18 cellular contexts compared by ENCODE assay signal in the genomic region with DNA sequence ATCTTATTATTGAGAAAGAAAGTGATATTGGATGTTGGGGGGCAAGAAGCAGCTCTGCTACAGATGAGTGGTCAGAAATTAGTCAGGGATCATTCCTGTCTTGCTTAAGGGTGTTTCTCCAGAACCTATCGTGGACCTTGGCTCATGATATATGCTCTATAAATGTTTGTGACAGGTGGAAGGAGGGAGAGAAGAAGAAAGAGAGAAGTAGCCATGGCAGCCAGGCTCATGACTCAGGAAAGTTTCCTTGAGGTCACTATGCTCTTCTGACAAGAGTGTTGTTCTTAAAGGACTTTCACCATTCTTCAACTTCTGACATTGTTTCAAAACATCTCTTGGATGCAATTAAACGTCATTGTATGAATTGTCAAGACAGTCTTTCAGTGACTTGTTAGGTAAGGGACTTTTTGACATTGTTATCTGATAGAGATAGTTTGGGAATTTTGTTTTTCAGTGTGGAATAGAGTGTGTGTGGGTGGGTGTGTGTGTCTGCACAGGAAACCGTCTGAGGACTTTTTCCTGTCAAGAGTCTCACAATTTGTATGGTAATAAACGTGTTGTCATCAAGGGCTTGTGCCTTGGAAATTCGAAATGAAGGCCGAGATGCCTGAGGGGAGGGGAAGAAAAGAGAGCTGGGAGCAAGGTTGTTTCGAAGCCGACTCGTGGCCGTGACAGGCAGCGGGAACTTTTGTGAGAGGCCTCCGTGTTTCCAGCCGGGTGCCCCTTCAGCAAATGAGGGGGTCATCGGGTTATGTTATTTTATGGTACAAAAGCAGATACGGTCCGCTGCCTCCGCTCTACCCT.
DNase-seq lines count a peak whose midpoint lies in the region; ATAC-seq and TF ChIP-seq lines count a peak whose summit lies in the region.
"Had no signal": no experiment of that assay in that cellular context is flagged by ENCODE, and none has a peak within 500 bp of the region (broad histone marks: within the 10 kb centered on the region; RNA-seq: fewer than 3 reads in every experiment).

No MANE protein-coding gene starts in this region.

- no peaks in the 10 kb centered on the region for H3K27me3 ChIP-seq in heart right ventricle
- H3K27me3 ChIP-seq in lower lobe of right lung (ENCODE audit: low read depth): no peaks in the 10 kb centered on the region
- no peaks in the 10 kb centered on the region for H3K27me3 ChIP-seq in upper lobe of left lung
- no peaks in the 10 kb centered on the region for H3K27me3 ChIP-seq in gastroesophageal sphincter
- H3K27me3 ChIP-seq: neutrophil had no signal

- no peaks in the 10 kb centered on the region for H3K27me3 Mint-ChIP-seq in activated naive CD8-positive, alpha-beta T cell

- H3K36me3 ChIP-seq in heart right ventricle (no peaks in the 10 kb centered on the region), lower lobe of right lung (no peaks in the 10 kb centered on the region), upper lobe of left lung (no peaks in the 10 kb centered on the region), gastroesophageal sphincter (no peaks in the 10 kb centered on the region)
- H3K36me3 ChIP-seq: neutrophil, thoracic aorta, WERI-Rb-1 had no signal

- H3K27ac ChIP-seq in heart right ventricle (peak overlapping the region in 8 of 10 donors; percentile 3 to 62 (median 33)), lower lobe of right lung (peak overlapping the region; percentile 46), upper lobe of left lung (peak overlapping the region; percentile 43 to 73 (median 66)), gastroesophageal sphincter (no peak overlapping the region)
- H3K27ac ChIP-seq: dorsolateral prefrontal cortex, neutrophil, RWPE1, thoracic aorta had no signal

- WGBS in heart right ventricle, 2 donors: 43 to 53% methylated on average over 16 to 17 of the region's 17 CpGs
- WGBS in upper lobe of left lung, 2 donors: 42 to 63% methylated on average over 14 to 17 of the region's 17 CpGs
- WGBS in gastroesophageal sphincter (ENCODE audit: low coverage in 1 of 2), 2 donors: 54 to 67% methylated on average over 6 to 13 of the region's 17 CpGs

- H3K4me3 Mint-ChIP-seq in activated naive CD8-positive, alpha-beta T cell: peak overlapping the region; percentile 40

- peaks cover 0 to 19% (median 6%) of the 10 kb centered on the region in 9 donors for H3K4me1 ChIP-seq in heart right ventricle
- H3K4me1 ChIP-seq in lower lobe of right lung: no peaks in the 10 kb centered on the region
- peaks cover 0 to 8% (median 3%) of the 10 kb centered on the region in 4 donors for H3K4me1 ChIP-seq in upper lobe of left lung
- no peaks in the 10 kb centered on the region for H3K4me1 ChIP-seq in gastroesophageal sphincter

- TF ChIP-seq EP300 in upper lobe of left lung (IDR thresholded peaks at IDR 0.05) (no peak), gastroesophageal sphincter (IDR thresholded peaks at IDR 0.05) (no peak)

- H3K4me3 ChIP-seq in heart right ventricle (no peak overlapping the region), lower lobe of right lung (no peak overlapping the region), upper lobe of left lung (no peak overlapping the region), gastroesophageal sphincter (no peak overlapping the region)
- H3K4me3 ChIP-seq: dorsolateral prefrontal cortex, thoracic aorta had no signal

- peak overlapping the region; percentile 94 for H3K27ac Mint-ChIP-seq in activated naive CD8-positive, alpha-beta T cell

- TF ChIP-seq POLR2A in upper lobe of left lung (IDR thresholded peaks at IDR 0.05) (no peak), gastroesophageal sphincter (IDR thresholded peaks at IDR 0.05) (no peak)

- no peak for TF ChIP-seq CTCF in heart right ventricle (IDR thresholded peaks at IDR 0.05)
- no peak for TF ChIP-seq CTCF in lower lobe of right lung (IDR thresholded peaks at IDR 0.05)
- no peak for TF ChIP-seq CTCF in upper lobe of left lung (IDR thresholded peaks at IDR 0.05)
- TF ChIP-seq CTCF in gastroesophageal sphincter (IDR thresholded peaks at IDR 0.05): no peak

- ATAC-seq in heart right ventricle (peak in 6 of 8 donors; percentile 25 to 69 (median 50)), Right ventricle myocardium inferior (no peak), lower lobe of right lung (peak in 1 of 2 donors; percentile 24), upper lobe of left lung (ENCODE audit: low FRiP score in 2 of 2) (no peak), gastroesophageal sphincter (no peak)
- ATAC-seq: esophagus mucosa had no signal

- intact Hi-C loops in heart right ventricle (cut with DNase I): no loop called here
- intact Hi-C loops in Right ventricle myocardium inferior (cut with DNase I): loop anchor here (5.0 kb wide), 1 partner anchor 81 kb away; no protein-coding TSS in a partner anchor
- intact Hi-C loops in lower lobe of right lung (cut with DNase I): no loop called here

- H3K4me1 Mint-ChIP-seq in activated naive CD8-positive, alpha-beta T cell (ENCODE audit: low read depth): peaks cover 28% of the 10 kb centered on the region

- peaks cover 6% of the 10 kb centered on the region for H3K9me3 Mint-ChIP-seq in activated naive CD8-positive, alpha-beta T cell (ENCODE audit: low read depth)

- peaks cover 3% of the 10 kb centered on the region for H3K36me3 Mint-ChIP-seq in activated naive CD8-positive, alpha-beta T cell

- H3K9me3 ChIP-seq in heart right ventricle (peaks cover 0 to 4% (median 0%) of the 10 kb centered on the region in 11 donors), lower lobe of right lung (no peaks in the 10 kb centered on the region), upper lobe of left lung (no peaks in the 10 kb centered on the region), gastroesophageal sphincter (no peaks in the 10 kb centered on the region)
- H3K9me3 ChIP-seq: neutrophil, thoracic aorta had no signal

- DNase-seq in heart right ventricle: no peak
- DNase-seq in Right ventricle myocardium inferior (ENCODE audit: missing footprints): no peak
- DNase-seq in lower lobe of right lung: no peak
- no peak for DNase-seq in upper lobe of left lung
- DNase-seq in iPS-NIHi7 (ENCODE audit: extremely low spot score): no peak
- no peak for DNase-seq in GM19238 (ENCODE audit: insufficient read length, low spot score)
- DNase-seq: DMS53; head of caudate nucleus; stimulated activated CD4-positive, alpha-beta T cell treated with anti-CD3 and anti-CD28 coated beads, Interleukin-4, amount 100 ng/mL, for 4 hours; stimulated activated CD8-positive, alpha-beta memory T cell treated with anti-CD3 and anti-CD28 coated beads, Interleukin-4, amount 100 ng/mL, for 48 hours had no signal

Comparison
In these comparisons a context has a peak if more than half of its experiments do, and no peak if none do; other contexts are left out.
1. ATAC-seq: peak in heart right ventricle (6 of 8); none in Right ventricle myocardium inferior (single experiment), upper lobe of left lung (0 of 2) and gastroesophageal sphincter (single experiment).
2. H3K27ac ChIP-seq: peak in heart right ventricle (8 of 10), lower lobe of right lung (single experiment) and upper lobe of left lung (4 of 4); none in gastroesophageal sphincter (0 of 4).